In the genomic region with DNA sequence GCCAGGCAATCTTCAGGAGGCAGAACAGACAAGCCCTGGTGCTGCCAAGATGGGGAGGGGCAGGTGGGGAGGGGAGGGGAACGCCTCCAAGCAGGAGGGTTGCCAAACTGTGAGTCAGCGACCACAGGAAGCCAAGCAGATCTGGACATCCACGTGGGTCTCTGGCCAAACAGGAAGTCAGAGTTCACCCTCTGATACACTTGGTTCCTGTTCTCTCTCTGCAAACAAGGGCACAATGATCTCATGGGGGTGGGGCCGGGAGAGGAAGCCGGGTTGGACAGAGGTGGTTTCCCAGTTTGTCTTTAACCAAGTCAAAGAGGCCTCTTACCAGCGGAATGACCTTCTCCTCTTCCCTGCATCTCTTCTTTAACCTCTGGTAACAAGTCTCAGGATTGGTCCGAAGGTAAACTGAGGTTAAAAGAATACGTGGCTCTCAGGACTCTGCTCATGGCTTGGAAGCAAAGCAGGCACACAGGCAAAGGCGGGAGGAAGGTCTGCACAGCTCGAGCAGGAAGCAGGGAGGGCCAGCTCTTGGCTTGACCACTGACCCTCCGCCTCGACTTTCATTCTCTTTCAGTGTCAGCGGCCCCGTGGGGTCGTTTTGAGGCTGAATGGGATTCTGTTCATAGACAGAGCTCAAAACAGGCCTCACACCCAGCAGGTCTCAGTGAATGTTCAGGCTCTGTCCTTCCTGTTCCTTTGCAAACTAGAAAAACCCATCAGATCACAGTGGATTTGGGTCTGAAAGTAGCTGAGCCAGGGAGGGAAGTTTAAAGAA, we compare ENCODE assay signal across 8 cellular contexts. TPM values are rescaled to one million over a fixed set of nuclear protein-coding genes. Genes with fewer than 3 reads are reported as not detected.
DNase-seq lines count a peak whose midpoint lies in the region; ATAC-seq and TF ChIP-seq lines count a peak whose summit lies in the region.

No MANE protein-coding gene starts in this region.

- DNase-seq in GM10266 (ENCODE audit: extremely low spot score) (peak; percentile 91), NCI-H1092 (lab: John Stamatoyannopoulos, UW) (peak; percentile 25), choroid plexus epithelial cell (ENCODE audit: low read depth) (peak; percentile 99), NCI-H82 (lab: John Stamatoyannopoulos, UW) (no peak)
- peak; percentile 79 for DNase-seq in activated CD4-positive, CD25-positive, alpha-beta regulatory T cell treated with anti-CD3 and anti-CD28 coated beads, Interleukin-2, amount 50 U/mL, for 72 hours
- DNase-seq in stimulated activated CD4-positive, alpha-beta T cell treated with anti-CD3 and anti-CD28 coated beads, Interleukin-4, amount 100 ng/mL, for 1 hour: peak; percentile 62

- no peaks in the 10 kb centered on the region for H3K27me3 ChIP-seq in liver (ENCODE audit: control insufficient read depth in 4 of 4, insufficient read depth in 4 of 4, low read length in 3 of 4)

- H3K36me3 ChIP-seq in liver (ENCODE audit: control insufficient read depth in 4 of 4, insufficient read depth in 3 of 4, low read depth in 1 of 4, low read length in 3 of 4): no peaks in the 10 kb centered on the region

- peak overlapping the region; percentile 99 to 100 for H3K27ac ChIP-seq in liver (ENCODE audit: low read depth in 1 of 2, low read length in 2 of 2)

- TF ChIP-seq CTCF in GM10266 (IDR thresholded peaks at IDR 0.05; ENCODE audit: control insufficient read depth, insufficient read depth, low read depth, missing control alignments) (no peak), choroid plexus epithelial cell (conservative IDR thresholded peaks at IDR 0.05; ENCODE audit: low read depth, low read length) (no peak), liver (IDR thresholded peaks at IDR 0.05; ENCODE audit: low read depth, low read length, missing input control) (no peak)

- no peak overlapping the region for H3K4me3 ChIP-seq in choroid plexus epithelial cell (ENCODE audit: low read depth, low read length)
- peak overlapping the region in 2 of 3 donors; percentile 22 to 56 for H3K4me3 ChIP-seq in liver (ENCODE audit: low read depth in 1 of 3, low read length in 3 of 3)

- 2% methylated on average over 15 of the region's 15 CpGs for WGBS in liver

- H3K9me3 ChIP-seq in liver (ENCODE audit: control insufficient read depth in 4 of 4, low read length in 3 of 4): no peaks in the 10 kb centered on the region

- peak in 1 of 2 donors; percentile 3 for TF ChIP-seq RAD21 in liver (IDR thresholded peaks at IDR 0.05)

- peak; percentile 94 for ATAC-seq in HG02623 (IDR thresholded peaks at IDR 0.05; ENCODE audit: unreplicated experiment)

- peaks cover 19 to 60% (median 44%) of the 10 kb centered on the region in 4 donors for H3K4me1 ChIP-seq in liver (ENCODE audit: control insufficient read depth in 4 of 4, insufficient read depth in 4 of 4, low read length in 3 of 4)

- peak overlapping the region; percentile 63 to 90 for H3K9ac ChIP-seq in liver (ENCODE audit: low read depth in 1 of 2, low read length in 2 of 2)

TF ChIP-seq in liver, 16 proteins besides CTCF, POLR2A, EP300 and RAD21:
- TF ChIP-seq RXRA (IDR thresholded peaks at IDR 0.05) (peak; percentile 90 to 96), JUND (IDR thresholded peaks at IDR 0.05) (peak; percentile 99), HNF4A (conservative IDR thresholded peaks at IDR 0.05) (peak; percentile 70 to 78), SP1 (IDR thresholded peaks at IDR 0.05) (peak; percentile 99), HNF4G (IDR thresholded peaks at IDR 0.05) (no peak), FOXA2 (IDR thresholded peaks at IDR 0.05) (peak; percentile 92), FOXA1 (IDR thresholded peaks at IDR 0.05) (peak; percentile 81), TAF1 (conservative IDR thresholded peaks at IDR 0.05) (peak; percentile 48), ATF3 (IDR thresholded peaks at IDR 0.05) (peak; percentile 92), YY1 (IDR thresholded peaks at IDR 0.05) (peak; percentile 68), EGR1 (IDR thresholded peaks at IDR 0.05; ENCODE audit: low read depth in 2 of 2) (peak in 1 of 2 donors; percentile 88), REST (IDR thresholded peaks at IDR 0.05) (peak; percentile 83), GABPA (IDR thresholded peaks at IDR 0.05 in 1 of 2, conservative IDR thresholded peaks at IDR 0.05 in 1 of 2) (peak; percentile 76 to 91), NR2F2 (IDR thresholded peaks at IDR 0.05) (peak; percentile 99)
- TF ChIP-seq, protein P1, sequence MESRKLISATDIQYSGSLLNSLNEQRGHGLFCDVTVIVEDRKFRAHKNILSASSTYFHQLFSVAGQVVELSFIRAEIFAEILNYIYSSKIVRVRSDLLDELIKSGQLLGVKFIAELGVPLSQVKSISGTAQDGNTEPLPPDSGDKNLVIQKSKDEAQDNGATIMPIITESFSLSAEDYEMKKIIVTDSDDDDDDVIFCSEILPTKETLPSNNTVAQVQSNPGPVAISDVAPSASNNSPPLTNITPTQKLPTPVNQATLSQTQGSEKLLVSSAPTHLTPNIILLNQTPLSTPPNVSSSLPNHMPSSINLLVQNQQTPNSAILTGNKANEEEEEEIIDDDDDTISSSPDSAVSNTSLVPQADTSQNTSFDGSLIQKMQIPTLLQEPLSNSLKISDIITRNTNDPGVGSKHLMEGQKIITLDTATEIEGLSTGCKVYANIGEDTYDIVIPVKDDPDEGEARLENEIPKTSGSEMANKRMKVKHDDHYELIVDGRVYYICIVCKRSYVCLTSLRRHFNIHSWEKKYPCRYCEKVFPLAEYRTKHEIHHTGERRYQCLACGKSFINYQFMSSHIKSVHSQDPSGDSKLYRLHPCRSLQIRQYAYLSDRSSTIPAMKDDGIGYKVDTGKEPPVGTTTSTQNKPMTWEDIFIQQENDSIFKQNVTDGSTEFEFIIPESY (IDR thresholded peaks at IDR 0.05): peak; percentile 89
- TF ChIP-seq, protein P2, sequence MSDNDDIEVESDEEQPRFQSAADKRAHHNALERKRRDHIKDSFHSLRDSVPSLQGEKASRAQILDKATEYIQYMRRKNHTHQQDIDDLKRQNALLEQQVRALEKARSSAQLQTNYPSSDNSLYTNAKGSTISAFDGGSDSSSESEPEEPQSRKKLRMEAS (IDR thresholded peaks at IDR 0.05): peak; percentile 98

RNA-seq across cellular contexts. Expression of gene TK2, which starts 32.9 kb away (rescaled TPM):
- 10 to 100 TPM; 10.5 to 31.9 TPM for total RNA-seq in liver
- polyA plus RNA-seq in liver: 10 to 100 TPM; 19.5 to 22.5 TPM

RNA-seq across cellular contexts. Expression of gene CKLF, which starts 35.4 kb away (rescaled TPM):
- total RNA-seq in liver: 10 to 100 TPM in 1 of 2 donors, 1 to 10 TPM in 1; 9.5 to 36.1 TPM
- 10 to 100 TPM; 19.3 to 23.6 TPM for polyA plus RNA-seq in liver

RNA-seq across cellular contexts. Expression of gene CMTM1, which starts 49.2 kb away (rescaled TPM):
- under 1 TPM; 0.33 to 0.84 TPM for total RNA-seq in liver
- polyA plus RNA-seq in liver: under 1 TPM; 0.32 to 0.64 TPM
